8 cellular contexts compared by ENCODE assay signal in the genomic region with DNA sequence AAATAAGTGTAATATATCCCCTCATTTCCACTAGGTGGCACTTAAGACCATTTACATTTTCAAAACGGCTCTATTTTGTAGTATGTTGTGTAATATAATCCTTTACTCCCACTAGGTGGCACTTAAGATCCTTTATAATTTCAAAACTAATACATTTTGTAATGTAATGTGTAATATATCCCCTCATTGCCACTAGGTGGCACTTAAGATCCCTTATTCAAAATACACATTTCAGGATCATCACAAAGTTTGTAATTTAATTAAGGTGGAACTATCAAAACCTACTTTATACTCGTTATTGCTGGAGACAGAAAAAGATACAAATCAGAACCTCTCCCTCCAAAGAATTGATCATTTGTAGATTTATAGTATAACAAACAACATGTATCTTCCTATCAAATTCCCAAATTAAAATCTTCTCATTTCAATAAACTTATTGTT.
A peak's percentile ranks its signal among the peaks of the same experiment; 100 is the strongest.
DNase-seq lines count a peak whose midpoint lies in the region; ATAC-seq and TF ChIP-seq lines count a peak whose summit lies in the region.

No MANE protein-coding gene starts in this region.

- H3K27me3 Mint-ChIP-seq in T-cell = peaks cover 0 to 18% of the 10 kb centered on the region in 2 donors
- H3K27me3 Mint-ChIP-seq in activated T-cell treated with anti-CD3 and anti-CD28 coated beads, Interleukin-2, amount 50 U/mL, for 24 hours = peaks cover 20% of the 10 kb centered on the region

- no peaks in the 10 kb centered on the region for H3K36me3 Mint-ChIP-seq in T-cell
- H3K36me3 Mint-ChIP-seq in activated T-cell treated with anti-CD3 and anti-CD28 coated beads, Interleukin-2, amount 50 U/mL, for 24 hours (ENCODE audit: low read depth) = no peaks in the 10 kb centered on the region

- no peaks in the 10 kb centered on the region for H3K27me3 ChIP-seq in osteoblast (ENCODE audit: insufficient read depth, low read length)

- no peak overlapping the region for H3K27ac Mint-ChIP-seq in T-cell
- no peak overlapping the region for H3K27ac Mint-ChIP-seq in activated T-cell treated with anti-CD3 and anti-CD28 coated beads, Interleukin-2, amount 50 U/mL, for 24 hours

- DNase-seq in CD1c-positive myeloid dendritic cell (ENCODE audit: extremely low spot score) (peak; percentile 82), NCI-H2029 (lab: John Stamatoyannopoulos, UW) (peak; percentile 41), T-cell (peak in 1 of 34 experiments; percentile 3), fibroblast of the conjunctiva (ENCODE audit: low read depth) (peak; percentile 77), osteoblast (ENCODE audit: insufficient read length, low spot score, missing footprints) (peak; percentile 30)
- no peak for DNase-seq in activated T-cell treated with anti-CD3 and anti-CD28 coated beads, Interleukin-2, amount 50 U/mL, for 24 hours

- H3K9me3 Mint-ChIP-seq in T-cell = no peaks in the 10 kb centered on the region
- H3K9me3 Mint-ChIP-seq in activated T-cell treated with anti-CD3 and anti-CD28 coated beads, Interleukin-2, amount 50 U/mL, for 24 hours = no peaks in the 10 kb centered on the region

- no peak overlapping the region for H3K27ac ChIP-seq in osteoblast (ENCODE audit: low read depth, low read length)

- no peak overlapping the region for H3K4me3 ChIP-seq in osteoblast (ENCODE audit: insufficient read depth, low read length)

- H2AFZ ChIP-seq in osteoblast (ENCODE audit: low read length) = no peak overlapping the region

- H3K4me3 Mint-ChIP-seq in T-cell = no peak overlapping the region
- H3K4me3 Mint-ChIP-seq in activated T-cell treated with anti-CD3 and anti-CD28 coated beads, Interleukin-2, amount 50 U/mL, for 24 hours = no peak overlapping the region

- TF ChIP-seq CTCF in osteoblast (IDR thresholded peaks at IDR 0.05; ENCODE audit: extremely low read depth, low read depth, low read length) = peak; percentile 96

- no peaks in the 10 kb centered on the region for H4K20me1 ChIP-seq in osteoblast (ENCODE audit: insufficient read depth, low read length)

- H3K4me2 ChIP-seq in osteoblast (ENCODE audit: insufficient read depth, low read length) = no peak overlapping the region

- no peaks in the 10 kb centered on the region for H3K36me3 ChIP-seq in osteoblast (ENCODE audit: insufficient read depth, low read length)

- POLR2A ChIA-PET in T-cell (lab: Charles Lee) = no interaction called here

- CTCF ChIA-PET in T-cell (lab: Charles Lee) = no interaction called here

- ATAC-seq in GM18868 (IDR thresholded peaks at IDR 0.05; ENCODE audit: unreplicated experiment) = peak; percentile 80
- ATAC-seq in HG03045 (IDR thresholded peaks at IDR 0.05; ENCODE audit: unreplicated experiment) = peak; percentile 83
- ATAC-seq in T-cell (replicated peaks in 1 of 4) = peak; percentile 87 to 100 (median 91)

- H3K9me3 ChIP-seq in osteoblast (ENCODE audit: low read depth, low read length) = no peaks in the 10 kb centered on the region

- H3K4me1 Mint-ChIP-seq in T-cell = no peaks in the 10 kb centered on the region
- no peaks in the 10 kb centered on the region for H3K4me1 Mint-ChIP-seq in activated T-cell treated with anti-CD3 and anti-CD28 coated beads, Interleukin-2, amount 50 U/mL, for 24 hours (ENCODE audit: low read depth)

- no peaks in the 10 kb centered on the region for H3K79me2 ChIP-seq in osteoblast (ENCODE audit: insufficient read depth, low read length)

- no peaks in the 10 kb centered on the region for H3K4me1 ChIP-seq in osteoblast (ENCODE audit: insufficient read depth, low read length)
